ENCODE assay signal across 30 cellular contexts in genomic region chr7:70915067-70915466, GRCh38.
"Had no signal": no experiment of that assay in that cellular context is flagged by ENCODE, and none has a peak within 500 bp of the region (broad histone marks: within the 10 kb centered on the region; RNA-seq: fewer than 3 reads in every experiment).

No MANE protein-coding gene starts in this region.

- FAIRE-seq: urothelium cell line had no signal

- DNase-seq: naive thymus-derived CD4-positive, alpha-beta T cell; natural killer cell; occipital lobe; ovary; posterior cingulate gyrus; psoas muscle; right cardiac atrium; spleen; stimulated activated CD4-positive, alpha-beta T cell treated with anti-CD3 and anti-CD28 coated beads, Interleukin-12 subunit alpha, Interleukin-12 subunit beta, amount 100 ng/mL, for 4 hours; stimulated activated CD4-positive, alpha-beta T cell treated with anti-CD3 and anti-CD28 coated beads, Interleukin-1b, Interleukin-23, amount 100 ng/mL, for 48 hours; stimulated activated CD4-positive, alpha-beta T cell treated with anti-CD3 and anti-CD28 coated beads, Interleukin-4, amount 100 ng/mL, for 1 hour; stimulated activated CD4-positive, alpha-beta T cell treated with anti-CD3 and anti-CD28 coated beads, Interleukin-4, amount 100 ng/mL, for 4 hours; stimulated activated CD8-positive, alpha-beta memory T cell treated with anti-CD3 and anti-CD28 coated beads, Interleukin-4, amount 100 ng/mL, for 48 hours; stimulated activated naive CD4-positive, alpha-beta T cell; stimulated activated naive CD8-positive, alpha-beta T cell treated with anti-CD3 and anti-CD28 coated beads, Interleukin-15, amount 100 ng/mL, for 72 hours; stimulated activated naive CD8-positive, alpha-beta T cell treated with anti-CD3 and anti-CD28 coated beads, Interleukin-15, Interleukin-2, amounts not matched to agents 100 U/mL and 50 U/mL, for 24 hours; substantia nigra; thyroid gland; trophoblast cell; upper lobe of left lung had no signal

- ATAC-seq: naive thymus-derived CD4-positive, alpha-beta T cell; natural killer cell; psoas muscle; right cardiac atrium; sciatic nerve; stimulated activated memory B cell treated with anti-CD40 and anti-IgM and Interleukin-4, amounts not matched to agents 10 μg/mL and 1 μg/mL and 100 μg/mL, for 72 hours; stimulated activated naive CD8-positive, alpha-beta T cell treated with anti-CD3 and anti-CD28 coated beads, Interleukin-15, amount 100 ng/mL, for 72 hours; stimulated activated naive CD8-positive, alpha-beta T cell treated with anti-CD3 and anti-CD28 coated beads, Interleukin-15, Interleukin-2, amounts not matched to agents 100 U/mL and 50 U/mL, for 24 hours had no signal

- H3K9me3 ChIP-seq: ovary, psoas muscle, spleen, thoracic aorta, thyroid gland, tibial nerve, upper lobe of left lung, vagina had no signal

- H3K9ac ChIP-seq: neural progenitor cell, parathyroid adenoma had no signal

- H3K36me3 ChIP-seq: neural progenitor cell, ovary, spleen, thoracic aorta, thyroid gland, tibial nerve, upper lobe of left lung, vagina had no signal

- H3K4me1 ChIP-seq: neural progenitor cell, parathyroid adenoma, psoas muscle, thyroid gland, tibial nerve, upper lobe of left lung, vagina had no signal

- H2AFZ ChIP-seq: neural progenitor cell, parathyroid adenoma had no signal

- H3K27ac ChIP-seq: neural progenitor cell, ovary, parathyroid adenoma, psoas muscle, skin epidermis, spleen, thoracic aorta, thyroid gland, tibial nerve, upper lobe of left lung, vagina had no signal

- H3K4me3 ChIP-seq: neural progenitor cell, ovary, psoas muscle, skin epidermis, smooth muscle cell, spleen, thoracic aorta, thyroid gland, tibial nerve, upper lobe of left lung, vagina had no signal

- H3K27me3 ChIP-seq: neural progenitor cell, ovary, spleen, thyroid gland, tibial nerve, upper lobe of left lung, vagina had no signal

- H3K4me2 ChIP-seq: neural progenitor cell, smooth muscle cell had no signal

- H3K79me2 ChIP-seq: parathyroid adenoma had no signal
